Comparison of ENCODE assay signal across 20 cellular contexts in the genomic region with DNA sequence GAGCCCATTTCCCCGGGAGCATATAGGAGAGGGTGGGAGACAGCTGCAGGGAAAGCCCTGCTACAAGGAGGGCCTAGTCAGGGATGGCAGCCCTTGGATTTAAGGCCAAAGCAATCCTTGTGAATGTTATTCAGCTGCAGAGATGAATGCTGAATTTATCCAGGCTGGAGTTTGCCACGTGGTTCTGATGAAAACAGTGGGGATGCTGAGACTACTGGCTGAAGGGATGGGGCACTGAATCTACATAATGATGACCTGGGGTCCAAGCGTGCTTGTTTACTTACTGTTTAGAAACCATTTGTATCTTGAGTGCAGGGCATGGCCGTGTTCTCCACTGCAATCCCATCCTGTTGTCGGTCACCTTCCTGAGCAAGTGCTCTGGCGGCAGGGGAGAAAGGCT. TPM values are rescaled to one million over a fixed set of nuclear protein-coding genes. Genes with fewer than 3 reads are reported as not detected.
"Had no signal": no experiment of that assay in that cellular context is flagged by ENCODE, and none has a peak within 500 bp of the region (broad histone marks: within the 10 kb centered on the region; RNA-seq: fewer than 3 reads in every experiment).

No MANE protein-coding gene starts in this region.

- H3K4me3 Mint-ChIP-seq: activated T-cell treated with anti-CD3 and anti-CD28 coated beads, Interleukin-2, amount 50 U/mL, for 4 hours; memory B cell; nephron; stimulated activated naive B cell treated with anti-CD40 and anti-IgM and Interleukin-4, amounts not matched to agents 10 μg/mL and 1 μg/mL and 100 μg/mL, for 72 hours; T-helper 1 cell treated with Interleukin-12 subunit alpha and Interleukin-12 subunit beta and Interleukin-4 antibody, amounts not matched to agents 30 μg/mL and 1 μg/mL, for 36 hours; WTC11 had no signal

- DNase-seq: activated CD8-positive, alpha-beta memory T cell treated with anti-CD3 and anti-CD28 coated beads, Interleukin-2, amount 50 U/mL, for 48 hours; activated naive CD4-positive, alpha-beta T cell; activated T-cell treated with anti-CD3 and anti-CD28 coated beads, Interleukin-2, amount 50 U/mL, for 4 hours; effector CD8-positive, alpha-beta T cell; foreskin keratinocyte; glutamatergic neuron; left ventricle myocardium superior; stimulated activated CD4-positive, alpha-beta T cell treated with anti-CD3 and anti-CD28 coated beads, Interleukin-2, amount 100 ng/mL, for 48 hours; stimulated activated CD8-positive, alpha-beta memory T cell treated with anti-CD3 and anti-CD28 coated beads, Interleukin-4, amount 100 ng/mL, for 48 hours; stimulated activated naive B cell treated with anti-CD40 and anti-IgM and Interleukin-4, amounts not matched to agents 10 μg/mL and 1 μg/mL and 100 μg/mL, for 72 hours; T1000 had no signal

- H3K4me3 ChIP-seq: upper lobe of left lung had no signal

- H3K9me3 ChIP-seq: upper lobe of left lung had no signal

- H3K36me3 ChIP-seq: upper lobe of left lung had no signal

- H3K4me1 ChIP-seq: foreskin keratinocyte had no signal

- H3K27ac ChIP-seq: foreskin keratinocyte, upper lobe of left lung had no signal

- H3K4me1 Mint-ChIP-seq: nephron had no signal

- H3K27me3 Mint-ChIP-seq: activated naive CD8-positive, alpha-beta T cell; memory B cell; stimulated activated naive B cell treated with anti-CD40 and anti-IgM and Interleukin-4, amounts not matched to agents 10 μg/mL and 1 μg/mL and 100 μg/mL, for 72 hours had no signal

- ATAC-seq: activated T-cell treated with anti-CD3 and anti-CD28 coated beads, Interleukin-2, amount 50 U/mL, for 4 hours; foreskin keratinocyte; left ventricle myocardium superior; stimulated activated naive B cell treated with anti-CD40 and anti-IgM and Interleukin-4, amounts not matched to agents 10 μg/mL and 1 μg/mL and 100 μg/mL, for 72 hours; WTC11 had no signal

- H3K36me3 Mint-ChIP-seq: activated naive CD8-positive, alpha-beta T cell; memory B cell; stimulated activated naive B cell treated with anti-CD40 and anti-IgM and Interleukin-4, amounts not matched to agents 10 μg/mL and 1 μg/mL and 100 μg/mL, for 72 hours had no signal

- H3K27ac Mint-ChIP-seq: activated naive CD8-positive, alpha-beta T cell; activated T-helper 2 cell treated with anti-CD3 and anti-CD28 coated beads, Interferon-gamma antibody, Interleukin-2, Interleukin-4, amounts not matched to agents 10 μg/mL and 5 μg/mL and 100 μg/mL, durations not matched to agents 14 hours and 24 hours and 36 hours; memory B cell; nephron; stimulated activated naive B cell treated with anti-CD40 and anti-IgM and Interleukin-4, amounts not matched to agents 10 μg/mL and 1 μg/mL and 100 μg/mL, for 72 hours; T-helper 1 cell treated with Interleukin-12 subunit alpha and Interleukin-12 subunit beta and Interleukin-4 antibody, amounts not matched to agents 30 μg/mL and 1 μg/mL, for 36 hours; WTC11 had no signal

- H3K27me3 ChIP-seq: foreskin keratinocyte, upper lobe of left lung had no signal

- H3K9me3 Mint-ChIP-seq: activated T-cell treated with anti-CD3 and anti-CD28 coated beads, Interleukin-2, amount 50 U/mL, for 4 hours; activated T-helper 2 cell treated with anti-CD3 and anti-CD28 coated beads, Interferon-gamma antibody, Interleukin-2, Interleukin-4, amounts not matched to agents 10 μg/mL and 5 μg/mL and 100 μg/mL, durations not matched to agents 14 hours and 24 hours and 36 hours; memory B cell; nephron; stimulated activated naive B cell treated with anti-CD40 and anti-IgM and Interleukin-4, amounts not matched to agents 10 μg/mL and 1 μg/mL and 100 μg/mL, for 72 hours; T-helper 1 cell treated with Interleukin-12 subunit alpha and Interleukin-12 subunit beta and Interleukin-4 antibody, amounts not matched to agents 30 μg/mL and 1 μg/mL, for 36 hours had no signal

RNA-seq across cellular contexts. Expression of gene CREG2, which starts 43.1 kb away (rescaled TPM):
- total RNA-seq: activated CD8-positive, alpha-beta memory T cell treated with anti-CD3 and anti-CD28 coated beads for 36 hours; activated T-cell treated with anti-CD3 and anti-CD28 coated beads, Interleukin-2, amount 50 U/mL, for 4 hours; activated T-helper 2 cell treated with anti-CD3 and anti-CD28 coated beads, Interferon-gamma antibody, Interleukin-2, Interleukin-4, amounts not matched to agents 10 μg/mL and 5 μg/mL and 100 μg/mL, durations not matched to agents 14 hours and 24 hours and 36 hours; left ventricle myocardium superior; mononuclear cell had no signal
